ENCODE assay signal across 10 cellular contexts in genomic region chr7:142796001-142796500, GRCh38. TPM values are rescaled to one million over a fixed set of nuclear protein-coding genes. Genes with fewer than 3 reads are reported as not detected.
DNase-seq lines count a peak whose midpoint lies in the region; ATAC-seq, FAIRE-seq and TF ChIP-seq lines count a peak whose summit lies in the region.
"Had no signal": no experiment of that assay in that cellular context is flagged by ENCODE, and none has a peak within 500 bp of the region (broad histone marks: within the 10 kb centered on the region; RNA-seq: fewer than 3 reads in every experiment).

No MANE protein-coding gene starts in this region.

- H3K4me3 ChIP-seq in GM23338 (peak overlapping the region; percentile 87), SU-DHL-6 (ENCODE audit: insufficient read depth, low read length, poor library complexity, severe bottlenecking) (no peak overlapping the region), esophagus squamous epithelium (peak overlapping the region; percentile 28 to 63 (median 44)), small intestine (ENCODE audit: low read depth in 1 of 2, low read length in 2 of 2) (peak overlapping the region; percentile 46 to 64), uterus (peak overlapping the region in 1 of 2 donors; percentile 18)

- peak overlapping the region; percentile 90 for H2AFZ ChIP-seq in GM23338
- no peak overlapping the region for H2AFZ ChIP-seq in SU-DHL-6 (ENCODE audit: low read depth, low read length, severe bottlenecking)

- 47 to 55% methylated on average over 7 of the region's 9 CpGs for WGBS in esophagus squamous epithelium, 2 donors
- WGBS in small intestine, 3 donors: 30 to 37% (median 37%) methylated on average over 9 of the region's 9 CpGs

- DNase-seq in GM23338 (ENCODE audit: low spot score) (peak; percentile 43), esophagus squamous epithelium (lab: John Stamatoyannopoulos, UW) (no peak), small intestine (no peak), uterus (no peak)
- DNase-seq: amniotic stem cell had no signal

- H3F3A ChIP-seq in GM23338 (replicated peaks; ENCODE audit: low read depth): no peaks in the 10 kb centered on the region
- no peaks in the 10 kb centered on the region for H3F3A ChIP-seq in SU-DHL-6 (ENCODE audit: insufficient read depth)

- peaks cover 35% of the 10 kb centered on the region for H3K27me3 Mint-ChIP-seq in GM23338 (ENCODE audit: insufficient read depth, low read depth, poor library complexity)

- TF ChIP-seq POLR2A in esophagus squamous epithelium (IDR thresholded peaks at IDR 0.05) (no peak), uterus (IDR thresholded peaks at IDR 0.05) (no peak)

- H4K20me1 ChIP-seq in GM23338 (replicated peaks; ENCODE audit: insufficient read depth) (no peaks in the 10 kb centered on the region), SU-DHL-6 (ENCODE audit: low read depth, low read length) (no peaks in the 10 kb centered on the region)

- peaks cover 6% of the 10 kb centered on the region; the same call in 1 of the 3 replicates for H3K9me3 Mint-ChIP-seq in GM23338

- H3K36me3 ChIP-seq in GM23338 (ENCODE audit: insufficient read depth) (no peaks in the 10 kb centered on the region), SU-DHL-6 (ENCODE audit: low read length) (no peaks in the 10 kb centered on the region), esophagus squamous epithelium (no peaks in the 10 kb centered on the region), small intestine (ENCODE audit: control insufficient read depth in 2 of 2, insufficient read depth in 2 of 2, low read length in 2 of 2) (no peaks in the 10 kb centered on the region), uterus (no peaks in the 10 kb centered on the region)
- H3K36me3 ChIP-seq: prostate gland had no signal

- TF ChIP-seq CTCF in GM23338 (conservative IDR thresholded peaks at IDR 0.05; ENCODE audit: low read depth in 2 of 2) (no peak), SU-DHL-6 (IDR thresholded peaks at IDR 0.05; ENCODE audit: insufficient read depth, low read length, poor library complexity, severe bottlenecking) (no peak), esophagus squamous epithelium (IDR thresholded peaks at IDR 0.05) (no peak), uterus (IDR thresholded peaks at IDR 0.05) (no peak)

- no peaks in the 10 kb centered on the region for H3K9me3 ChIP-seq in SU-DHL-6 (ENCODE audit: insufficient read depth, low read length)
- no peaks in the 10 kb centered on the region for H3K9me3 ChIP-seq in esophagus squamous epithelium
- H3K9me3 ChIP-seq in small intestine (ENCODE audit: control insufficient read depth, low read depth): no peaks in the 10 kb centered on the region
- H3K9me3 ChIP-seq in uterus: no peaks in the 10 kb centered on the region
- H3K9me3 ChIP-seq: prostate gland had no signal

- H3K4me1 Mint-ChIP-seq in GM23338: peaks cover 56% of the 10 kb centered on the region

- H3K4me2 ChIP-seq in GM23338 (peak overlapping the region; percentile 94), SU-DHL-6 (ENCODE audit: low read depth, low read length, poor library complexity, severe bottlenecking) (peak overlapping the region; percentile 42)

- H3K4me1 ChIP-seq in GM23338 (ENCODE audit: insufficient read depth) (peaks cover 49% of the 10 kb centered on the region), esophagus squamous epithelium (peaks cover 15 to 20% (median 18%) of the 10 kb centered on the region in 3 donors), small intestine (ENCODE audit: control insufficient read depth in 2 of 2, insufficient read depth in 1 of 2, low read depth in 1 of 2, low read length in 1 of 2) (no peaks in the 10 kb centered on the region), uterus (peaks cover 0 to 15% of the 10 kb centered on the region in 2 donors)
- H3K4me1 ChIP-seq: prostate gland had no signal

- H3K36me3 Mint-ChIP-seq in GM23338 (ENCODE audit: low read depth): peaks cover 5% of the 10 kb centered on the region; the same call in 1 of the 3 replicates

- H3K27ac ChIP-seq in GM23338 (ENCODE audit: low read depth): no peak overlapping the region
- H3K27ac ChIP-seq in SU-DHL-6 (ENCODE audit: low read depth, low read length): peak overlapping the region; percentile 27
- peak overlapping the region; percentile 64 to 78 (median 72) for H3K27ac ChIP-seq in esophagus squamous epithelium
- peak overlapping the region in 1 of 2 donors; percentile 97 for H3K27ac ChIP-seq in small intestine (ENCODE audit: low read depth in 1 of 2, low read length in 1 of 2)
- no peak overlapping the region for H3K27ac ChIP-seq in uterus

- H3K9me2 ChIP-seq in GM23338 (ENCODE audit: insufficient read depth): peaks cover 16% of the 10 kb centered on the region; the same call in 1 of the 2 replicates
- H3K9me2 ChIP-seq in SU-DHL-6 (replicated peaks; ENCODE audit: insufficient read depth, low read length): no peaks in the 10 kb centered on the region

- H3K9ac ChIP-seq in SU-DHL-6 (ENCODE audit: low read length): peak overlapping the region; percentile 55

- FAIRE-seq in small intestine (lab: Jason Lieb, UNC): no peak

- H3K4me3 Mint-ChIP-seq in GM23338: peak overlapping the region; percentile 86

- no peaks in the 10 kb centered on the region for H3K79me2 ChIP-seq in GM23338 (replicated peaks; ENCODE audit: insufficient read depth)
- H3K79me2 ChIP-seq in SU-DHL-6 (ENCODE audit: insufficient read depth, low read length): no peaks in the 10 kb centered on the region

- peak; percentile 59 for ATAC-seq in GM23338
- no peak for ATAC-seq in GM21367 (IDR thresholded peaks at IDR 0.05; ENCODE audit: unreplicated experiment)
- no peak for ATAC-seq in GM19328 (IDR thresholded peaks at IDR 0.05; ENCODE audit: unreplicated experiment)
- ATAC-seq: HCT116 had no signal

- H3K27ac Mint-ChIP-seq in GM23338: no peak overlapping the region

- H3K27me3 ChIP-seq in GM23338 (ENCODE audit: insufficient read depth) (peaks cover 67% of the 10 kb centered on the region), SU-DHL-6 (ENCODE audit: low read length) (no peaks in the 10 kb centered on the region), esophagus squamous epithelium (peaks cover 13 to 77% (median 17%) of the 10 kb centered on the region in 4 donors), small intestine (ENCODE audit: control insufficient read depth in 2 of 2, insufficient read depth in 2 of 2, low read length in 2 of 2) (peaks cover 0 to 13% of the 10 kb centered on the region in 2 donors), uterus (peaks cover 0 to 10% of the 10 kb centered on the region in 2 donors)

- intact Hi-C loops in esophagus squamous epithelium (cut with DNase I) (no loop called here), uterus (cut with DNase I; ENCODE audit: low total_unique reads) (no loop called here)

TF ChIP-seq in GM23338, 12 proteins besides CTCF, POLR2A, EP300 and RAD21 (continues in another document):
- TF ChIP-seq ETS1 (IDR thresholded peaks at IDR 0.05) (no peak), STAT1 (IDR thresholded peaks at IDR 0.05; ENCODE audit: unreplicated experiment) (no peak), CREB1 (CRISPR knock-in tag; IDR thresholded peaks at IDR 0.05; ENCODE audit: low read depth) (no peak), ZNF331 (CRISPR knock-in tag; IDR thresholded peaks at IDR 0.05; ENCODE audit: low read depth) (no peak), POLR2AphosphoS5 (IDR thresholded peaks at IDR 0.05; ENCODE audit: low read depth) (peak; percentile 37; the same call in 1 of the 2 replicates), EZH2phosphoT487 (IDR thresholded peaks at IDR 0.05; ENCODE audit: unreplicated experiment) (no peak), NANOG (IDR thresholded peaks at IDR 0.05; ENCODE audit: borderline replicate concordance) (no peak)

RNA-seq across cellular contexts. Expression of gene PRSS2, which starts 25.3 kb away (rescaled TPM):
- total RNA-seq in GM23338 (2014; rRNA removed; shearing (Covaris generic)): not detected in 2 replicates
- polyA plus RNA-seq in GM23338 (2016; fragmentation: Nextera tagmentation; extraction: Ambion mirVana) (not detected in 2 replicates), small intestine (100 to 1,000 TPM in 2 of 3 donors, 10 to 100 TPM in 1; 91.5 to 814 (median 154) TPM)
- total RNA-seq in esophagus squamous epithelium (not detected), uterus (not detected)
- total RNA-seq: prostate gland had no signal

RNA-seq across cellular contexts. Expression of gene PRSS1, which starts 46.8 kb away (rescaled TPM):
- total RNA-seq in GM23338 (2014; rRNA removed; shearing (Covaris generic)): not detected in 2 replicates
- polyA plus RNA-seq in GM23338 (2016; fragmentation: Nextera tagmentation; extraction: Ambion mirVana) (not detected in 2 replicates), small intestine (10 to 100 TPM; 12.6 to 28.2 (median 17.3) TPM)
- total RNA-seq in esophagus squamous epithelium (not detected), uterus (1 to 10 TPM in 1 of 4 donors, not detected in 3; 1.0 TPM)
- total RNA-seq: prostate gland had no signal

RNA-seq across cellular contexts. Expression of gene EPHB6, which starts 58.8 kb away (rescaled TPM):
- 18.1 and 20.8 TPM in 2 replicates for total RNA-seq in GM23338 (2014; rRNA removed; shearing (Covaris generic))
- 27.5 and 33.2 TPM in 2 replicates for polyA plus RNA-seq in GM23338 (2016; fragmentation: Nextera tagmentation; extraction: Ambion mirVana)
- 10 to 100 TPM; 15.2 to 40.4 (median 26.1) TPM for total RNA-seq in esophagus squamous epithelium
- polyA plus RNA-seq in small intestine: 10 to 100 TPM in 2 of 3 donors, 1 to 10 TPM in 1; 6.5 to 26.2 (median 17.0) TPM
- total RNA-seq in uterus: 10 to 100 TPM in 3 of 4 donors, 1 to 10 TPM in 1; 1.5 to 34.6 (median 21.9) TPM

Comparison
In these comparisons a context has a peak if more than half of its experiments do, and no peak if none do; other contexts are left out.
1. H3K27ac ChIP-seq: peak in SU-DHL-6 (single experiment) and esophagus squamous epithelium (4 of 4); none in GM23338 (single experiment) and uterus (0 of 2).